ENCODE assay signal across 12 cellular contexts in genomic region chr2:28620371-28620793, GRCh38.
DNase-seq lines count a peak whose midpoint lies in the region; ATAC-seq and TF ChIP-seq lines count a peak whose summit lies in the region.
"Had no signal": no experiment of that assay in that cellular context is flagged by ENCODE, and none has a peak within 500 bp of the region (broad histone marks: within the 10 kb centered on the region; RNA-seq: fewer than 3 reads in every experiment).

No MANE protein-coding gene starts in this region.

- no peaks in the 10 kb centered on the region for H3K9me3 ChIP-seq in stomach

- TF ChIP-seq CTCF in HL-60 (IDR thresholded peaks at IDR 0.05; ENCODE audit: insufficient read depth, low read length) (no peak), stomach (IDR thresholded peaks at IDR 0.05) (no peak)

- peaks cover 3% of the 10 kb centered on the region for H3K36me3 Mint-ChIP-seq in activated CD8-positive, alpha-beta T cell treated with anti-CD3 and anti-CD28 coated beads, Interleukin-2, amount 10 ng/mL, durations not matched to agents 7 days and 5 days (ENCODE audit: low read depth)
- H3K36me3 Mint-ChIP-seq: neural progenitor cell had no signal

- H3K27ac ChIP-seq in HL-60 (replicated peaks): peak overlapping the region; percentile 92
- H3K27ac ChIP-seq in layer of hippocampus (ENCODE audit: low read depth, low read length): peak overlapping the region; percentile 84
- H3K27ac ChIP-seq in stomach: peak overlapping the region; percentile 55 to 97 (median 94)
- H3K27ac ChIP-seq: neural progenitor cell had no signal

- no peak overlapping the region for H3K4me3 ChIP-seq in HL-60 (replicated peaks; ENCODE audit: insufficient read depth, low read length)
- H3K4me3 ChIP-seq in stomach: no peak overlapping the region
- H3K4me3 ChIP-seq: GM23248, neural progenitor cell had no signal

- DNase-seq in HL-60 (ENCODE audit: low read depth in 1 of 2, low spot score in 1 of 2): no peak
- no peak for DNase-seq in activated CD8-positive, alpha-beta T cell treated with anti-CD3 and anti-CD28 coated beads, Interleukin-2, amount 10 ng/mL, durations not matched to agents 7 days and 5 days
- DNase-seq in stomach: no peak
- no peak for DNase-seq in OCI-M1 (lab: John Stamatoyannopoulos, UW)
- DNase-seq in activated T-cell treated with anti-CD3 and anti-CD28 coated beads for 4 hours: no peak
- DNase-seq: activated CD8-positive, alpha-beta memory T cell treated with anti-CD3 and anti-CD28 coated beads, Interleukin-2, amount 50 U/mL, for 4 hours; KBM-7; NCI-H226 had no signal

- no peak for ATAC-seq in activated CD8-positive, alpha-beta T cell treated with anti-CD3 and anti-CD28 coated beads, Interleukin-2, amount 10 ng/mL, durations not matched to agents 7 days and 5 days
- no peak for ATAC-seq in HG02571 (IDR thresholded peaks at IDR 0.05; ENCODE audit: unreplicated experiment)

- no peak for TF ChIP-seq EP300 in stomach (IDR thresholded peaks at IDR 0.05)

- H3K27me3 Mint-ChIP-seq in activated CD8-positive, alpha-beta T cell treated with anti-CD3 and anti-CD28 coated beads, Interleukin-2, amount 10 ng/mL, durations not matched to agents 7 days and 5 days (ENCODE audit: low read depth): no peaks in the 10 kb centered on the region

- H3K27me3 ChIP-seq in HL-60 (ENCODE audit: insufficient read depth, poor library complexity, severe bottlenecking): no peaks in the 10 kb centered on the region
- H3K27me3 ChIP-seq in layer of hippocampus (ENCODE audit: control insufficient read depth, insufficient read depth, low read length): no peaks in the 10 kb centered on the region
- no peaks in the 10 kb centered on the region for H3K27me3 ChIP-seq in stomach
- H3K27me3 ChIP-seq: neural progenitor cell had no signal

- POLR2A ChIA-PET in activated CD8-positive, alpha-beta T cell treated with anti-CD3 and anti-CD28 coated beads, Interleukin-2, amount 10 ng/mL, durations not matched to agents 7 days and 5 days (lab: Charles Lee): interaction anchor here (2.2 kb wide), 1 partner anchor 131 kb away, joined by 11 read pairs; the partner anchor contains the start of gene PPP1CB

- intact Hi-C loops in stomach (cut with DNase I; ENCODE audit: low total_unique reads): no loop called here

- H3K36me3 ChIP-seq in stomach: no peaks in the 10 kb centered on the region
- H3K36me3 ChIP-seq: neural progenitor cell had no signal

- CTCF ChIA-PET in activated CD8-positive, alpha-beta T cell treated with anti-CD3 and anti-CD28 coated beads, Interleukin-2, amount 10 ng/mL, durations not matched to agents 7 days and 5 days (lab: Charles Lee): interaction anchor here (3.5 to 6.9 kb wide), 3 partner anchors 8 to 131 kb away, joined by 21 to 75 read pairs (median 31); partner anchors contain the start of gene PPP1CB

- 62 to 76% (median 69%) methylated on average over 5 of the region's 5 CpGs for WGBS in stomach, 5 donors

- H3K4me1 Mint-ChIP-seq in activated CD8-positive, alpha-beta T cell treated with anti-CD3 and anti-CD28 coated beads, Interleukin-2, amount 10 ng/mL, durations not matched to agents 7 days and 5 days (ENCODE audit: low read depth): peaks cover 87% of the 10 kb centered on the region

- peaks cover 38 to 90% (median 56%) of the 10 kb centered on the region in 4 donors for H3K4me1 ChIP-seq in stomach

- H3K4me3 Mint-ChIP-seq in activated CD8-positive, alpha-beta T cell treated with anti-CD3 and anti-CD28 coated beads, Interleukin-2, amount 10 ng/mL, durations not matched to agents 7 days and 5 days: no peak overlapping the region

- no peak for TF ChIP-seq POLR2A in stomach (IDR thresholded peaks at IDR 0.05)

- peak overlapping the region; percentile 94 for H3K27ac Mint-ChIP-seq in activated CD8-positive, alpha-beta T cell treated with anti-CD3 and anti-CD28 coated beads, Interleukin-2, amount 10 ng/mL, durations not matched to agents 7 days and 5 days

- H3K9me3 Mint-ChIP-seq in activated CD8-positive, alpha-beta T cell treated with anti-CD3 and anti-CD28 coated beads, Interleukin-2, amount 10 ng/mL, durations not matched to agents 7 days and 5 days (ENCODE audit: insufficient read depth): peaks cover 3% of the 10 kb centered on the region
- H3K9me3 Mint-ChIP-seq: neural progenitor cell had no signal
